In genomic region chr9:83081010-83081409, GRCh38 we compare ENCODE assay signal across 31 cellular contexts. TPM values are rescaled to one million over a fixed set of nuclear protein-coding genes. Genes with fewer than 3 reads are reported as not detected.
"Had no signal": no experiment of that assay in that cellular context is flagged by ENCODE, and none has a peak within 500 bp of the region (broad histone marks: within the 10 kb centered on the region; RNA-seq: fewer than 3 reads in every experiment).

No MANE protein-coding gene starts in this region.

- H3K27ac ChIP-seq: KMS-11 had no signal

- H3K4me3 ChIP-seq: MG63 had no signal

- H3K9me3 ChIP-seq: MG63 had no signal

- DNase-seq: Karpas-422, Kasumi-1, KG1, MG63, MM.1S, MV-4-11, NCI-H1048, NCI-H1092, NCI-H1105, NCI-H1417 treated with DMSO at 0.1 percent for 48 hours, NCI-H1436, NCI-H1436 treated with DMSO at 0.1 percent for 48 hours, NCI-H146, NCI-H1694, NCI-H1694 treated with DMSO at 0.1 percent for 48 hours, NCI-H187, NCI-H187 treated with DMSO at 0.1 percent for 48 hours, NCI-H1930, NCI-H2029, NCI-H2029 treated with DMSO at 0.1 percent for 48 hours, NCI-H2081, NCI-H2081 treated with DMSO at 0.1 percent for 48 hours, NCI-H2107, NCI-H2171, NCI-H2171 treated with DMSO at 0.1 percent for 48 hours, NCI-H226, NCI-H345, NCI-H446, NCI-H446 treated with DMSO at 0.1 percent for 48 hours had no signal

- H3K9ac ChIP-seq: KMS-11 had no signal

- H3K27me3 ChIP-seq: MG63 had no signal

- H3K36me3 ChIP-seq: MG63 had no signal

- H3K4me2 ChIP-seq: KMS-11 had no signal

RNA-seq across cellular contexts. Expression of gene RASEF, which starts 18.1 kb away (rescaled TPM):
- total RNA-seq: LHCN-M2 had no signal
